Comparison of ENCODE assay signal across 11 cellular contexts in genomic region chr16:27243725-27244362, GRCh38. TPM values are rescaled to one million over a fixed set of nuclear protein-coding genes. Genes with fewer than 3 reads are reported as not detected.
DNase-seq lines count a peak whose midpoint lies in the region; ATAC-seq and TF ChIP-seq lines count a peak whose summit lies in the region.
"Had no signal": no experiment of that assay in that cellular context is flagged by ENCODE, and none has a peak within 500 bp of the region (broad histone marks: within the 10 kb centered on the region; RNA-seq: fewer than 3 reads in every experiment).

No MANE protein-coding gene starts in this region.

- ATAC-seq in activated CD8-positive, alpha-beta memory T cell treated with anti-CD3 and anti-CD28 coated beads, Interleukin-2, amount 10 ng/mL, durations not matched to agents 7 days and 5 days: no peak

- WGBS in GM23248 (ENCODE audit: low coverage in 1 of 2, low lambda C conversion rate in 2 of 2, missing lambda C conversion rate in 2 of 2), 2 experiments: 92 to 94% methylated on average over 11 of the region's 11 CpGs
- 90 to 95% (median 93%) methylated on average over 11 of the region's 11 CpGs for WGBS in spleen, 5 donors

- no peaks in the 10 kb centered on the region for H3K36me3 ChIP-seq in GM23248 (ENCODE audit: low read depth)
- peaks cover 0 to 3% (median 0%) of the 10 kb centered on the region in 6 donors for H3K36me3 ChIP-seq in spleen

- H3K27ac ChIP-seq in GM23248 (peak overlapping the region; percentile 45), spleen (peak overlapping the region in 7 of 8 donors; percentile 73 to 94 (median 81))

- CTCF ChIA-PET in activated CD8-positive, alpha-beta memory T cell treated with anti-CD3 and anti-CD28 coated beads, Interleukin-2, amount 10 ng/mL, durations not matched to agents 7 days and 5 days (lab: Charles Lee): interaction anchor here (1.1 to 4.9 kb wide), 3 partner anchors 9 to 122 kb away, joined by 3 to 26 read pairs (median 4); no protein-coding TSS in a partner anchor

- in situ Hi-C loops in GM23248 (cut with MboI): no loop called here

- DNase-seq in GM23248: no peak
- DNase-seq in activated CD8-positive, alpha-beta memory T cell treated with anti-CD3 and anti-CD28 coated beads, Interleukin-2, amount 10 ng/mL, durations not matched to agents 7 days and 5 days: peak; percentile 31
- no peak for DNase-seq in immature natural killer cell
- no peak for DNase-seq in spleen
- no peak for DNase-seq in inferior parietal cortex (ENCODE audit: extremely low spot score)
- DNase-seq in NCI-H524 (lab: John Stamatoyannopoulos, UW): no peak
- DNase-seq in kidney glomerular epithelial cell (lab: John Stamatoyannopoulos, UW): no peak
- DNase-seq in NCI-H526 treated with DMSO at 0.1 percent for 48 hours (lab: John Stamatoyannopoulos, UW): no peak
- DNase-seq: GDM1, NCI-H187 treated with DMSO at 0.1 percent for 48 hours, SK-N-SH had no signal

- no peaks in the 10 kb centered on the region for H3K9me3 Mint-ChIP-seq in activated CD8-positive, alpha-beta memory T cell treated with anti-CD3 and anti-CD28 coated beads, Interleukin-2, amount 10 ng/mL, durations not matched to agents 7 days and 5 days (ENCODE audit: low read depth)
- no peaks in the 10 kb centered on the region for H3K9me3 Mint-ChIP-seq in immature natural killer cell

- H3K9ac ChIP-seq in GM23248: peak overlapping the region; percentile 48; the same call in 1 of the 2 replicates
- H3K9ac ChIP-seq: SK-N-SH had no signal

- no peaks in the 10 kb centered on the region for H4K20me1 ChIP-seq in GM23248 (ENCODE audit: insufficient read depth)

- H3K9me2 ChIP-seq in GM23248 (ENCODE audit: insufficient read depth): no peaks in the 10 kb centered on the region
- H3K9me2 ChIP-seq: SK-N-SH had no signal

- peaks cover 16% of the 10 kb centered on the region for H3K36me3 Mint-ChIP-seq in activated CD8-positive, alpha-beta memory T cell treated with anti-CD3 and anti-CD28 coated beads, Interleukin-2, amount 10 ng/mL, durations not matched to agents 7 days and 5 days
- peaks cover 3 to 14% (median 12%) of the 10 kb centered on the region in 3 donors for H3K36me3 Mint-ChIP-seq in immature natural killer cell

- peaks cover 20% of the 10 kb centered on the region; the same call in 1 of the 2 replicates for H3K79me2 ChIP-seq in GM23248 (ENCODE audit: insufficient read depth)

- H3K4me1 Mint-ChIP-seq in activated CD8-positive, alpha-beta memory T cell treated with anti-CD3 and anti-CD28 coated beads, Interleukin-2, amount 10 ng/mL, durations not matched to agents 7 days and 5 days: peaks cover 76% of the 10 kb centered on the region
- H3K4me1 Mint-ChIP-seq in immature natural killer cell: peaks cover 53 to 60% of the 10 kb centered on the region in 2 donors

- intact Hi-C loops in spleen (cut with DNase I; ENCODE audit: low total_unique reads): no loop called here

- H3K4me1 ChIP-seq in GM23248 (ENCODE audit: insufficient read depth) (peaks cover 52% of the 10 kb centered on the region), spleen (peaks cover 19 to 93% (median 64%) of the 10 kb centered on the region in 6 donors)

- no peak overlapping the region for H2AFZ ChIP-seq in GM23248

- no peaks in the 10 kb centered on the region for H3K27me3 Mint-ChIP-seq in activated CD8-positive, alpha-beta memory T cell treated with anti-CD3 and anti-CD28 coated beads, Interleukin-2, amount 10 ng/mL, durations not matched to agents 7 days and 5 days
- no peaks in the 10 kb centered on the region for H3K27me3 Mint-ChIP-seq in immature natural killer cell (ENCODE audit: low read depth in 3 of 3)

- TF ChIP-seq CTCF in spleen (IDR thresholded peaks at IDR 0.05 in 8 of 11, conservative IDR thresholded peaks at IDR 0.05 in 3 of 11): no peak

- no peak overlapping the region for H3K4me3 Mint-ChIP-seq in activated CD8-positive, alpha-beta memory T cell treated with anti-CD3 and anti-CD28 coated beads, Interleukin-2, amount 10 ng/mL, durations not matched to agents 7 days and 5 days
- peak overlapping the region; percentile 77 to 88 (median 86) for H3K4me3 Mint-ChIP-seq in immature natural killer cell

- H3K27me3 ChIP-seq in GM23248 (replicated peaks; ENCODE audit: insufficient read depth) (no peaks in the 10 kb centered on the region), spleen (replicated peaks in 1 of 7) (no peaks in the 10 kb centered on the region)

- H3K4me3 ChIP-seq in GM23248 (no peak overlapping the region), spleen (no peak overlapping the region)

- H3K4me2 ChIP-seq in GM23248 (ENCODE audit: unreplicated experiment): no peak overlapping the region

- peaks cover 54% of the 10 kb centered on the region for H3F3A ChIP-seq in GM23248 (ENCODE audit: insufficient read depth)

- H3K9me3 ChIP-seq in GM23248 (ENCODE audit: low read depth): no peaks in the 10 kb centered on the region
- no peaks in the 10 kb centered on the region for H3K9me3 ChIP-seq in spleen
- H3K9me3 ChIP-seq: SK-N-SH had no signal

- H3K27ac Mint-ChIP-seq in activated CD8-positive, alpha-beta memory T cell treated with anti-CD3 and anti-CD28 coated beads, Interleukin-2, amount 10 ng/mL, durations not matched to agents 7 days and 5 days: no peak overlapping the region
- H3K27ac Mint-ChIP-seq in immature natural killer cell: peak overlapping the region; percentile 89 to 98 (median 96)

- TF ChIP-seq POLR2A in spleen (IDR thresholded peaks at IDR 0.05): no peak

RNA-seq across cellular contexts. Expression of gene NSMCE1, which starts 24.7 kb away (rescaled TPM):
- 45.3 and 69.3 TPM in 2 replicates for total RNA-seq in GM23248 (2014; rRNA removed; shearing (Covaris generic))
- polyA plus RNA-seq in GM23248 (2016; fragmentation: Nextera tagmentation; extraction: Ambion mirVana) (99.3 and 107 TPM in 2 replicates), immature natural killer cell (100 to 1,000 TPM; 133 to 162 (median 148) TPM), spleen (10 to 100 TPM; 37.9 to 79.0 (median 41.4) TPM)
- total RNA-seq in activated CD8-positive, alpha-beta memory T cell treated with anti-CD3 and anti-CD28 coated beads, Interleukin-2, amount 10 ng/mL, durations not matched to agents 7 days and 5 days: 10 to 100 TPM; 75.9 to 94.0 TPM
- 10 to 100 TPM; 18.4 to 41.4 (median 31.7) TPM for total RNA-seq in spleen

RNA-seq across cellular contexts. Expression of gene KDM8, which starts 40.5 kb away (rescaled TPM):
- 1.8 and 2.5 TPM in 2 replicates for total RNA-seq in GM23248 (2014; rRNA removed; shearing (Covaris generic))
- polyA plus RNA-seq in GM23248 (2016; fragmentation: Nextera tagmentation; extraction: Ambion mirVana): 2.2 and 3.5 TPM in 2 replicates
- total RNA-seq in activated CD8-positive, alpha-beta memory T cell treated with anti-CD3 and anti-CD28 coated beads, Interleukin-2, amount 10 ng/mL, durations not matched to agents 7 days and 5 days: 10 to 100 TPM; 14.8 to 18.2 TPM
- 1 to 10 TPM; 4.3 to 6.2 (median 5.1) TPM for polyA plus RNA-seq in immature natural killer cell
- 10 to 100 TPM in 3 of 7 donors, 1 to 10 TPM in 4; 8.3 to 14.7 (median 9.8) TPM for total RNA-seq in spleen
- 10 to 100 TPM in 1 of 3 donors, 1 to 10 TPM in 2; 5.2 to 10.6 (median 7.4) TPM for polyA plus RNA-seq in spleen
